Comparison of ENCODE assay signal across 8 cellular contexts in genomic region chr12:51082561-51083139, GRCh38. TPM values are rescaled to one million over a fixed set of nuclear protein-coding genes. Genes with fewer than 3 reads are reported as not detected.
DNase-seq lines count a peak whose midpoint lies in the region; ATAC-seq and TF ChIP-seq lines count a peak whose summit lies in the region.

No MANE protein-coding gene starts in this region.

- no peak for DNase-seq in CD14-positive monocyte (ENCODE audit: low spot score)
- peak; percentile 65 for DNase-seq in SK-N-DZ (ENCODE audit: low spot score)
- DNase-seq in breast epithelium (ENCODE audit: low spot score in 2 of 2) = no peak
- DNase-seq in iPS-NIHi7 (ENCODE audit: extremely low spot score) = peak; percentile 77

- H3K27me3 ChIP-seq in breast epithelium = no peaks in the 10 kb centered on the region

- ATAC-seq in HG02852 (IDR thresholded peaks at IDR 0.05; ENCODE audit: unreplicated experiment) = peak; percentile 6
- ATAC-seq in GM18498 (IDR thresholded peaks at IDR 0.05; ENCODE audit: unreplicated experiment) = no peak
- ATAC-seq in GM18502 (IDR thresholded peaks at IDR 0.05; ENCODE audit: poor library complexity, unreplicated experiment) = no peak

- peaks cover 0 to 3% (median 0%) of the 10 kb centered on the region in 7 donors for H3K9me3 Mint-ChIP-seq in CD14-positive monocyte

- no peaks in the 10 kb centered on the region for H3K27me3 Mint-ChIP-seq in CD14-positive monocyte (ENCODE audit: low read depth in 3 of 3)

- H3K9me3 ChIP-seq in breast epithelium = no peaks in the 10 kb centered on the region

- H3K27ac ChIP-seq in breast epithelium (peak overlapping the region; percentile 90 to 96), skin epidermis (peak overlapping the region; percentile 10 to 99 (median 96))

- H3K4me1 ChIP-seq in breast epithelium = peaks cover 0 to 4% of the 10 kb centered on the region in 2 donors

- TF ChIP-seq POLR2A in breast epithelium (IDR thresholded peaks at IDR 0.05) = no peak

- H3K4me3 Mint-ChIP-seq in CD14-positive monocyte = peak overlapping the region; percentile 98 to 100

- no peaks in the 10 kb centered on the region for H3K36me3 ChIP-seq in breast epithelium

- H3K27ac Mint-ChIP-seq in CD14-positive monocyte = peak overlapping the region; percentile 45 to 90 (median 82)

- H3K4me1 Mint-ChIP-seq in CD14-positive monocyte = peaks cover 33% of the 10 kb centered on the region

- H3K36me3 Mint-ChIP-seq in CD14-positive monocyte = peaks cover 10 to 13% of the 10 kb centered on the region in 2 donors

- H3K4me3 ChIP-seq in breast epithelium (peak overlapping the region; percentile 91 to 100 (median 99)), skin epidermis (peak overlapping the region; percentile 73 to 96 (median 90))

- intact Hi-C loops in CD14-positive monocyte (cut with micrococcal nuclease) = loop anchor here (10.0 kb wide), 2 partner anchors 162 to 318 kb away; partner anchors contain the start of gene ATF1 (in 1 of the 2)
- intact Hi-C loops in breast epithelium (cut with DNase I; ENCODE audit: low total_unique reads) = no loop called here

- TF ChIP-seq CTCF in CD14-positive monocyte (IDR thresholded peaks at IDR 0.05) (no peak), breast epithelium (IDR thresholded peaks at IDR 0.05) (no peak)

RNA-seq across cellular contexts. Expression of gene CSRNP2, which starts 0.7 kb away (rescaled TPM):
- 1 to 10 TPM; 1.7 to 2.6 TPM for polyA plus RNA-seq in CD14-positive monocyte
- polyA plus RNA-seq in SK-N-DZ (2014; cell fraction: cytosol; rRNA removed) = 23.6 and 26.0 TPM in 2 replicates
- 25.8 and 36.6 TPM in 2 replicates for polyA plus RNA-seq in SK-N-DZ (2014; cell fraction: nucleus; rRNA removed)
- 10 to 100 TPM; 20.2 to 37.3 (median 35.7) TPM for total RNA-seq in breast epithelium

RNA-seq across cellular contexts. Expression of gene LETMD1, which starts 34.5 kb away (rescaled TPM):
- polyA plus RNA-seq in CD14-positive monocyte = 10 to 100 TPM; 13.2 to 16.8 TPM
- polyA plus RNA-seq in SK-N-DZ (2014; cell fraction: cytosol; rRNA removed) = 125 and 128 TPM in 2 replicates
- 110 and 115 TPM in 2 replicates for polyA plus RNA-seq in SK-N-DZ (2014; cell fraction: nucleus; rRNA removed)
- total RNA-seq in breast epithelium = 10 to 100 TPM; 63.6 to 92.0 (median 82.1) TPM

RNA-seq across cellular contexts. Expression of gene SLC11A2, which starts 56.5 kb away (rescaled TPM):
- 10 to 100 TPM; 11.7 to 14.9 TPM for polyA plus RNA-seq in CD14-positive monocyte
- 31.9 and 41.8 TPM in 2 replicates for polyA plus RNA-seq in SK-N-DZ (2014; cell fraction: cytosol; rRNA removed)
- polyA plus RNA-seq in SK-N-DZ (2014; cell fraction: nucleus; rRNA removed) = 49.1 and 71.3 TPM in 2 replicates
- total RNA-seq in breast epithelium = 100 to 1,000 TPM in 1 of 3 donors, 10 to 100 TPM in 2; 52.2 to 103 (median 91.0) TPM

Comparison
In these comparisons a context has a peak if more than half of its experiments do, and no peak if none do; other contexts are left out.
1. DNase-seq: peak in SK-N-DZ (single experiment) and iPS-NIHi7 (single experiment); none in CD14-positive monocyte (single experiment) and breast epithelium (0 of 2).